17 cellular contexts compared by ENCODE assay signal in genomic region chr17:74360993-74361612, GRCh38. TPM values are rescaled to one million over a fixed set of nuclear protein-coding genes. Genes with fewer than 3 reads are reported as not detected.
A peak's percentile ranks its signal among the peaks of the same experiment; 100 is the strongest.
DNase-seq lines count a peak whose midpoint lies in the region; ATAC-seq and TF ChIP-seq lines count a peak whose summit lies in the region.
"Had no signal": no experiment of that assay in that cellular context is flagged by ENCODE, and none has a peak within 500 bp of the region (broad histone marks: within the 10 kb centered on the region; RNA-seq: fewer than 3 reads in every experiment).

No MANE protein-coding gene starts in this region.

- no peak for ATAC-seq in right cardiac atrium
- no peak for ATAC-seq in heart right ventricle
- ATAC-seq in natural killer cell treated with Interleukin-12 subunit alpha and Interleukin-12 subunit beta and Interleukin-15 and Interleukin-18, amount 100 ng/mL, for 72 hours, result no peak
- no peak for ATAC-seq in HG03342 (IDR thresholded peaks at IDR 0.05; ENCODE audit: unreplicated experiment)

- peak overlapping the region; percentile 68 for H3K4me3 Mint-ChIP-seq in type B pancreatic cell
- no peak overlapping the region for H3K4me3 Mint-ChIP-seq in natural killer cell treated with Interleukin-12 subunit alpha and Interleukin-12 subunit beta and Interleukin-15 and Interleukin-18, amount 100 ng/mL, for 72 hours
- H3K4me3 Mint-ChIP-seq: activated naive CD4-positive, alpha-beta T cell treated with anti-CD3 and anti-CD28 coated beads, Interleukin-2, amount 10 ng/mL, durations not matched to agents 7 days and 5 days; stimulated activated naive CD8-positive, alpha-beta T cell treated with anti-CD3 and anti-CD28 coated beads, Interleukin-15, Interleukin-2, amounts not matched to agents 100 ng/mL and 50 ng/mL, for 24 hours; T-helper 2 cell treated with Interferon-gamma antibody and Interleukin-4, amounts not matched to agents 5 μg/mL and 100 μg/mL, for 36 hours had no signal

- WGBS in right cardiac atrium, result 41% methylated on average over 17 of the region's 17 CpGs
- 38 to 45% methylated on average over 17 of the region's 17 CpGs for WGBS in heart right ventricle, 2 donors

- H3K4me3 ChIP-seq in right cardiac atrium (ENCODE audit: low read length), result no peak overlapping the region
- no peak overlapping the region for H3K4me3 ChIP-seq in heart right ventricle
- no peak overlapping the region for H3K4me3 ChIP-seq in fibroblast of mammary gland (ENCODE audit: control insufficient read depth, low read depth, low read length)
- H3K4me3 ChIP-seq: GM23248 had no signal

- H3K4me1 ChIP-seq in right cardiac atrium (ENCODE audit: control insufficient read depth, insufficient read depth, low read length) (no peaks in the 10 kb centered on the region), heart right ventricle (peaks cover 0 to 18% (median 9%) of the 10 kb centered on the region in 9 donors)

- H3K27ac ChIP-seq in right cardiac atrium (ENCODE audit: low read length) (no peak overlapping the region), heart right ventricle (no peak overlapping the region)
- H3K27ac ChIP-seq: GM23248 had no signal

- TF ChIP-seq CTCF in heart right ventricle (IDR thresholded peaks at IDR 0.05) (no peak), fibroblast of mammary gland (conservative IDR thresholded peaks at IDR 0.05; ENCODE audit: control insufficient read depth, insufficient read depth, low read depth, low read length) (no peak), type B pancreatic cell (conservative IDR thresholded peaks at IDR 0.05) (no peak)

- peak overlapping the region; percentile 56 for H3K27ac Mint-ChIP-seq in type B pancreatic cell
- no peak overlapping the region for H3K27ac Mint-ChIP-seq in natural killer cell treated with Interleukin-12 subunit alpha and Interleukin-12 subunit beta and Interleukin-15 and Interleukin-18, amount 100 ng/mL, for 72 hours
- H3K27ac Mint-ChIP-seq: activated naive CD4-positive, alpha-beta T cell treated with anti-CD3 and anti-CD28 coated beads, Interleukin-2, amount 10 ng/mL, durations not matched to agents 7 days and 5 days; stimulated activated naive CD8-positive, alpha-beta T cell treated with anti-CD3 and anti-CD28 coated beads, Interleukin-15, Interleukin-2, amounts not matched to agents 100 ng/mL and 50 ng/mL, for 24 hours; T-helper 2 cell treated with Interferon-gamma antibody and Interleukin-4, amounts not matched to agents 5 μg/mL and 100 μg/mL, for 36 hours had no signal

- no peaks in the 10 kb centered on the region for H3K9me3 Mint-ChIP-seq in type B pancreatic cell
- H3K9me3 Mint-ChIP-seq in natural killer cell treated with Interleukin-12 subunit alpha and Interleukin-12 subunit beta and Interleukin-15 and Interleukin-18, amount 100 ng/mL, for 72 hours, result no peaks in the 10 kb centered on the region
- H3K9me3 Mint-ChIP-seq: activated naive CD4-positive, alpha-beta T cell treated with anti-CD3 and anti-CD28 coated beads, Interleukin-2, amount 10 ng/mL, durations not matched to agents 7 days and 5 days; stimulated activated naive CD8-positive, alpha-beta T cell treated with anti-CD3 and anti-CD28 coated beads, Interleukin-15, Interleukin-2, amounts not matched to agents 100 ng/mL and 50 ng/mL, for 24 hours; T-helper 2 cell treated with Interferon-gamma antibody and Interleukin-4, amounts not matched to agents 5 μg/mL and 100 μg/mL, for 36 hours had no signal

- H3K27me3 Mint-ChIP-seq in type B pancreatic cell, result peaks cover 32% of the 10 kb centered on the region
- peaks cover 13 to 17% of the 10 kb centered on the region in 2 donors for H3K27me3 Mint-ChIP-seq in natural killer cell treated with Interleukin-12 subunit alpha and Interleukin-12 subunit beta and Interleukin-15 and Interleukin-18, amount 100 ng/mL, for 72 hours

- H3K4me1 Mint-ChIP-seq in type B pancreatic cell (ENCODE audit: unreplicated experiment), result peaks cover 7% of the 10 kb centered on the region
- H3K4me1 Mint-ChIP-seq in natural killer cell treated with Interleukin-12 subunit alpha and Interleukin-12 subunit beta and Interleukin-15 and Interleukin-18, amount 100 ng/mL, for 72 hours (ENCODE audit: low read depth in 2 of 2), result peaks cover 0 to 3% of the 10 kb centered on the region in 2 donors

- H3K9me3 ChIP-seq in right cardiac atrium (ENCODE audit: control insufficient read depth, low read length) (no peaks in the 10 kb centered on the region), heart right ventricle (no peaks in the 10 kb centered on the region)

- DNase-seq in right cardiac atrium (peak in 2 of 3 donors; percentile 28 to 34), heart right ventricle (no peak), NCI-H82 treated with DMSO at 0.1 percent for 48 hours (lab: John Stamatoyannopoulos, UW; ENCODE audit: unreplicated experiment) (peak; percentile 44), fibroblast of mammary gland (ENCODE audit: low read depth) (peak; percentile 23), type B pancreatic cell (ENCODE audit: extremely low spot score, unreplicated experiment) (no peak)
- DNase-seq in natural killer cell treated with Interleukin-12 subunit alpha and Interleukin-12 subunit beta and Interleukin-15 and Interleukin-18, amount 100 ng/mL, for 72 hours (ENCODE audit: low spot score), result no peak
- no peak for DNase-seq in stimulated activated CD4-positive, alpha-beta T cell treated with anti-CD3 and anti-CD28 coated beads, Interleukin-2, amount 100 ng/mL, for 48 hours
- DNase-seq: cerebellar nuclear complex had no signal

- no peaks in the 10 kb centered on the region for H3K36me3 Mint-ChIP-seq in type B pancreatic cell
- H3K36me3 Mint-ChIP-seq in natural killer cell treated with Interleukin-12 subunit alpha and Interleukin-12 subunit beta and Interleukin-15 and Interleukin-18, amount 100 ng/mL, for 72 hours, result no peaks in the 10 kb centered on the region
- H3K36me3 Mint-ChIP-seq: activated naive CD4-positive, alpha-beta T cell treated with anti-CD3 and anti-CD28 coated beads, Interleukin-2, amount 10 ng/mL, durations not matched to agents 7 days and 5 days had no signal

- intact Hi-C loops in right cardiac atrium (cut with DNase I), result loop anchor here in 3 of 4 donors (5.0 to 10.0 kb wide), 2 partner anchors 59 to 146 kb away; partner anchors contain the start of gene TTYH2 (in 2 of the 3)
- intact Hi-C loops in heart right ventricle (cut with DNase I), result loop anchor here in 9 of 10 donors (1.0 to 5.0 kb wide), 8 partner anchors 54 to 159 kb away; partner anchors contain the start of genes TTYH2 (in 4 of the 9) and RPL38 (in 1 of the 9)

- H3K27me3 ChIP-seq in right cardiac atrium (ENCODE audit: control insufficient read depth, insufficient read depth) (no peaks in the 10 kb centered on the region), heart right ventricle (peaks cover 9 to 69% (median 64%) of the 10 kb centered on the region in 7 donors)

- H3K36me3 ChIP-seq in heart right ventricle, result no peaks in the 10 kb centered on the region

RNA-seq across cellular contexts. Expression of gene BTBD17, which starts 0.6 kb away (rescaled TPM):
- not detected for total RNA-seq in right cardiac atrium
- polyA plus RNA-seq in right cardiac atrium, result not detected
- total RNA-seq in heart right ventricle, result not detected
- polyA plus RNA-seq in heart right ventricle, result not detected
- total RNA-seq in type B pancreatic cell (ENCODE audit: low replicate concordance), result 5.2 and 5.7 TPM in 2 replicates
- not detected for total RNA-seq in natural killer cell treated with Interleukin-12 subunit alpha and Interleukin-12 subunit beta and Interleukin-15 and Interleukin-18, amount 100 ng/mL, for 72 hours
- total RNA-seq: Daoy, GM23248, mononuclear cell, renal cortical epithelial cell had no signal
- polyA plus RNA-seq: fibroblast of lung had no signal

RNA-seq across cellular contexts. Expression of gene GPR142, which starts 6.2 kb away (rescaled TPM):
- total RNA-seq in right cardiac atrium, result not detected
- polyA plus RNA-seq in right cardiac atrium, result not detected
- total RNA-seq in heart right ventricle, result under 1 TPM in 1 of 10 donors, not detected in 9; 0.70 TPM
- not detected for polyA plus RNA-seq in heart right ventricle
- total RNA-seq in type B pancreatic cell (ENCODE audit: low replicate concordance), result 4.1 and 8.8 TPM in 2 replicates
- not detected for total RNA-seq in natural killer cell treated with Interleukin-12 subunit alpha and Interleukin-12 subunit beta and Interleukin-15 and Interleukin-18, amount 100 ng/mL, for 72 hours
- total RNA-seq: Daoy, fibroblast of lung, GM23248, mononuclear cell, renal cortical epithelial cell had no signal
- polyA plus RNA-seq: fibroblast of lung, GM23248 had no signal

RNA-seq across cellular contexts. Expression of gene KIF19, which starts 35.1 kb away (rescaled TPM):
- total RNA-seq in right cardiac atrium (under 1 TPM; 0.14 to 0.38 (median 0.25) TPM), heart right ventricle (1 to 10 TPM in 2 of 10 donors, under 1 TPM in 8; 0.07 to 1.5 (median 0.26) TPM), type B pancreatic cell (ENCODE audit: low replicate concordance) (2.0 and 2.9 TPM in 2 replicates)
- polyA plus RNA-seq in right cardiac atrium (0.88 TPM), heart right ventricle (under 1 TPM; 0.29 to 0.41 TPM)
- under 1 TPM in 1 of 2 donors, not detected in 1; 0.29 TPM for total RNA-seq in natural killer cell treated with Interleukin-12 subunit alpha and Interleukin-12 subunit beta and Interleukin-15 and Interleukin-18, amount 100 ng/mL, for 72 hours
- total RNA-seq: Daoy, GM23248, renal cortical epithelial cell had no signal
- polyA plus RNA-seq: fibroblast of lung, GM23248 had no signal

Comparison
In these comparisons a context has a peak if more than half of its experiments do, and no peak if none do; other contexts are left out.
1. DNase-seq: peak in right cardiac atrium (2 of 3), NCI-H82 treated with DMSO at 0.1 percent for 48 hours (single experiment) and fibroblast of mammary gland (single experiment); none in heart right ventricle (0 of 2), type B pancreatic cell (single experiment), natural killer cell treated with Interleukin-12 subunit alpha and Interleukin-12 subunit beta and Interleukin-15 and Interleukin-18, amount 100 ng/mL, for 72 hours (single experiment) and stimulated activated CD4-positive, alpha-beta T cell treated with anti-CD3 and anti-CD28 coated beads, Interleukin-2, amount 100 ng/mL, for 48 hours (0 of 2).